8 cellular contexts compared by ENCODE assay signal in genomic region chr3:8460050-8460708, GRCh38.
"Had no signal": no experiment of that assay in that cellular context is flagged by ENCODE, and none has a peak within 500 bp of the region (broad histone marks: within the 10 kb centered on the region; RNA-seq: fewer than 3 reads in every experiment).

No MANE protein-coding gene starts in this region.

- H3K27me3 ChIP-seq: ovary had no signal

- H3K36me3 ChIP-seq: ovary had no signal

- ATAC-seq: stimulated activated effector memory CD8-positive, alpha-beta T cell treated with anti-CD3 and anti-CD28 coated beads, Interleukin-12 subunit alpha, Interleukin-12 subunit beta, amount 100 ng/mL, for 72 hours had no signal

- H3K9me3 ChIP-seq: ovary had no signal

- H3K27ac ChIP-seq: ovary had no signal

- DNase-seq: activated CD4-positive, CD25-positive, alpha-beta regulatory T cell; activated naive CD4-positive, alpha-beta T cell treated with anti-CD3 and anti-CD28 coated beads, Interleukin-2, amount 50 U/mL, for 16 hours; activated T-cell treated with anti-CD3 and anti-CD28 coated beads, Interleukin-2, amount 50 U/mL, for 1 hour; hypothalamus; ovary; SIG-M5; small intestine had no signal

- H3K4me3 ChIP-seq: ovary had no signal
